Comparison of ENCODE assay signal across 17 cellular contexts in genomic region chr12:107351716-107352115, GRCh38.
DNase-seq lines count a peak whose midpoint lies in the region; ATAC-seq and TF ChIP-seq lines count a peak whose summit lies in the region.
"Had no signal": no experiment of that assay in that cellular context is flagged by ENCODE, and none has a peak within 500 bp of the region (broad histone marks: within the 10 kb centered on the region; RNA-seq: fewer than 3 reads in every experiment).

No MANE protein-coding gene starts in this region.

- CTCF ChIA-PET in CD4-positive, alpha-beta T cell (lab: Charles Lee) = no interaction called here
- CTCF ChIA-PET in activated CD8-positive, alpha-beta T cell treated with anti-CD3 and anti-CD28 coated beads for 36 hours (lab: Charles Lee) = interaction anchor here (1.5 kb wide), 1 partner anchor 51 kb away, joined by 9 read pairs; no protein-coding TSS in a partner anchor

- no peak for ATAC-seq in CD4-positive, alpha-beta T cell (ENCODE audit: poor library complexity)
- ATAC-seq in activated CD8-positive, alpha-beta T cell treated with anti-CD3 and anti-CD28 coated beads for 36 hours = no peak
- ATAC-seq in foreskin keratinocyte = peak; percentile 41
- ATAC-seq: body of pancreas, esophagus mucosa, right cardiac atrium had no signal

- no peak for TF ChIP-seq CTCF in CD4-positive, alpha-beta T cell (IDR thresholded peaks at IDR 0.05)
- TF ChIP-seq CTCF in activated CD8-positive, alpha-beta T cell treated with anti-CD3 and anti-CD28 coated beads for 36 hours (IDR thresholded peaks at IDR 0.05) = no peak
- TF ChIP-seq CTCF in foreskin keratinocyte (conservative IDR thresholded peaks at IDR 0.05) = no peak
- TF ChIP-seq CTCF in foreskin fibroblast (IDR thresholded peaks at IDR 0.05; ENCODE audit: low read depth, low read length) = no peak

- DNase-seq in A172 (ENCODE audit: low spot score) = peak; percentile 43
- DNase-seq in CD4-positive, alpha-beta T cell = no peak
- DNase-seq in activated CD8-positive, alpha-beta T cell treated with anti-CD3 and anti-CD28 coated beads for 36 hours = no peak
- peak in 1 of 2 donors; percentile 64 for DNase-seq in foreskin keratinocyte
- DNase-seq in MV-4-11 (lab: John Stamatoyannopoulos, UW) = no peak
- DNase-seq in foreskin fibroblast = no peak
- no peak for DNase-seq in stimulated activated CD4-positive, alpha-beta T cell treated with anti-CD3 and anti-CD28 coated beads, Interleukin-2, amount 100 ng/mL, for 48 hours
- DNase-seq: left ventricle myocardium superior, NCI-H2029, NCI-H510A treated with DMSO at 0.1 percent for 48 hours, right cardiac atrium, stomach, SW 1271, WERI-Rb-1 had no signal

- no peak overlapping the region for H3K4me3 Mint-ChIP-seq in CD4-positive, alpha-beta T cell
- H3K4me3 Mint-ChIP-seq in activated CD8-positive, alpha-beta T cell treated with anti-CD3 and anti-CD28 coated beads for 36 hours = peak overlapping the region; percentile 44
- H3K4me3 Mint-ChIP-seq: dendritic cell treated with granulocyte-macrophage colony-stimulating factor and Interleukin-4, amounts not matched to agents 40 ng/mL and 50 ng/mL, for 4 days had no signal

- POLR2A ChIA-PET in CD4-positive, alpha-beta T cell (lab: Charles Lee) = no interaction called here
- POLR2A ChIA-PET in activated CD8-positive, alpha-beta T cell treated with anti-CD3 and anti-CD28 coated beads for 36 hours (lab: Charles Lee) = interaction anchor here (1.6 to 5.9 kb wide), 4 partner anchors 9 to 32 kb away, joined by 5 to 46 read pairs (median 6); a partner anchor contains a TSS

- H3K9me3 Mint-ChIP-seq in CD4-positive, alpha-beta T cell = no peaks in the 10 kb centered on the region
- H3K9me3 Mint-ChIP-seq in activated CD8-positive, alpha-beta T cell treated with anti-CD3 and anti-CD28 coated beads for 36 hours = peaks cover 8% of the 10 kb centered on the region
- H3K9me3 Mint-ChIP-seq: dendritic cell treated with granulocyte-macrophage colony-stimulating factor and Interleukin-4, amounts not matched to agents 40 ng/mL and 50 ng/mL, for 4 days had no signal

- no peaks in the 10 kb centered on the region for H3K27me3 Mint-ChIP-seq in CD4-positive, alpha-beta T cell
- no peaks in the 10 kb centered on the region for H3K27me3 Mint-ChIP-seq in activated CD8-positive, alpha-beta T cell treated with anti-CD3 and anti-CD28 coated beads for 36 hours
- H3K27me3 Mint-ChIP-seq: dendritic cell treated with granulocyte-macrophage colony-stimulating factor and Interleukin-4, amounts not matched to agents 40 ng/mL and 50 ng/mL, for 4 days had no signal

- H3K27me3 ChIP-seq in CD4-positive, alpha-beta T cell (ENCODE audit: control insufficient read depth, insufficient read depth, low read length) = no peaks in the 10 kb centered on the region
- H3K27me3 ChIP-seq in foreskin keratinocyte = no peaks in the 10 kb centered on the region
- H3K27me3 ChIP-seq: body of pancreas had no signal

- H3K27ac ChIP-seq in CD4-positive, alpha-beta T cell (ENCODE audit: low read depth, low read length) = no peak overlapping the region
- no peak overlapping the region for H3K27ac ChIP-seq in foreskin keratinocyte
- H3K27ac ChIP-seq: body of pancreas, stomach, WERI-Rb-1 had no signal

- H3K27ac Mint-ChIP-seq in CD4-positive, alpha-beta T cell = peak overlapping the region; percentile 0
- H3K27ac Mint-ChIP-seq in activated CD8-positive, alpha-beta T cell treated with anti-CD3 and anti-CD28 coated beads for 36 hours = peak overlapping the region; percentile 90
- H3K27ac Mint-ChIP-seq: dendritic cell treated with granulocyte-macrophage colony-stimulating factor and Interleukin-4, amounts not matched to agents 40 ng/mL and 50 ng/mL, for 4 days had no signal

- no peak overlapping the region for H3K4me3 ChIP-seq in foreskin fibroblast (ENCODE audit: low read depth in 1 of 2, low read length in 2 of 2)
- H3K4me3 ChIP-seq: body of pancreas, stomach had no signal

- H3K36me3 Mint-ChIP-seq in CD4-positive, alpha-beta T cell (ENCODE audit: low read depth) = no peaks in the 10 kb centered on the region
- H3K36me3 Mint-ChIP-seq in activated CD8-positive, alpha-beta T cell treated with anti-CD3 and anti-CD28 coated beads for 36 hours (ENCODE audit: low read depth) = peaks cover 16% of the 10 kb centered on the region

- peaks cover 62% of the 10 kb centered on the region for H3K4me1 Mint-ChIP-seq in CD4-positive, alpha-beta T cell (ENCODE audit: low read depth)
- peaks cover 80% of the 10 kb centered on the region for H3K4me1 Mint-ChIP-seq in activated CD8-positive, alpha-beta T cell treated with anti-CD3 and anti-CD28 coated beads for 36 hours (ENCODE audit: low read depth)

- H3K4me1 ChIP-seq in foreskin keratinocyte = peaks cover 27% of the 10 kb centered on the region
- H3K4me1 ChIP-seq: body of pancreas had no signal

- intact Hi-C loops in CD4-positive, alpha-beta T cell (cut with DNase I, micrococcal nuclease) = no loop called here
- intact Hi-C loops in activated CD8-positive, alpha-beta T cell treated with anti-CD3 and anti-CD28 coated beads for 36 hours (cut with micrococcal nuclease) = loop anchor here (2.0 kb wide), 1 partner anchor 17 kb away; no protein-coding TSS in a partner anchor

- H3K9me3 ChIP-seq in CD4-positive, alpha-beta T cell (ENCODE audit: control insufficient read depth, low read length) = no peaks in the 10 kb centered on the region
- H3K9me3 ChIP-seq: body of pancreas had no signal
